In the genomic region with DNA sequence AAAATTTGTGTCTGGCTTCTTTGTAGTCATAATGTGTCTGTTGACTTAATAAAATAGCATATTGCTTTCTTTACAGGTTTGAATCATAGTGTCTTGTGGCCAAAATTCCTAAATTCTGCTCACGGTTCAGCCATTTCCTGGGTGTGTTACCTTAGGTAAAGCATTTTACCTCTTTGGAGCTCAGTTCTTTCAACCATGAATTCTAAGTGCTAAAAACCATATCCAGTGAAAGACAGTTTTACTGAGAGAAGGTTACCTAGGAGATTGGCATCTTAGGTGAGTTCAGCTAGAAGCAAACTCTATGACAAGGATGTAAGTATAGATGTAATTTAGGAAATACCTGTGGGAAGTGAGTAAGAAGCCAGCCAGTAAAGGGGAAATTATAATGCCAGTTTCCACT, we compare ENCODE assay signal across 23 cellular contexts. TPM values are rescaled to one million over a fixed set of nuclear protein-coding genes. Genes with fewer than 3 reads are reported as not detected.
DNase-seq lines count a peak whose midpoint lies in the region; ATAC-seq, FAIRE-seq and TF ChIP-seq lines count a peak whose summit lies in the region.
"Had no signal": no experiment of that assay in that cellular context is flagged by ENCODE, and none has a peak within 500 bp of the region (broad histone marks: within the 10 kb centered on the region; RNA-seq: fewer than 3 reads in every experiment).

No MANE protein-coding gene starts in this region.

- in situ Hi-C loops in mammary epithelial cell (cut with MboI; ENCODE audit: low sequenced_read_pairs in 2 of 2): no loop called here

- H3K4me2 ChIP-seq in PC-9 (peak overlapping the region; percentile 15), mammary epithelial cell (ENCODE audit: insufficient read depth, low read depth, low read length) (peak overlapping the region; percentile 59), GM23338 (no peak overlapping the region)

- H3K9me3 ChIP-seq in PC-9 (ENCODE audit: insufficient read depth, low read depth) (no peaks in the 10 kb centered on the region), mammary epithelial cell (replicated peaks; ENCODE audit: insufficient read depth, low read length) (no peaks in the 10 kb centered on the region)
- H3K9me3 ChIP-seq: BE2C had no signal

- BruUV-seq in PC-9 (replicated peaks; lab: Mats Ljungman, UMichigan): no TSS peak
- BruUV-seq in mammary epithelial cell (replicated peaks; lab: Mats Ljungman, UMichigan): no TSS peak

- no peak overlapping the region for H3K27ac Mint-ChIP-seq in GM23338
- H3K27ac Mint-ChIP-seq: CD8-positive, alpha-beta memory T cell had no signal

- H3K79me2 ChIP-seq in ACC112 (ENCODE audit: control insufficient read depth, insufficient read depth, low read length, unreplicated experiment): no peaks in the 10 kb centered on the region
- no peaks in the 10 kb centered on the region for H3K79me2 ChIP-seq in PC-9 (ENCODE audit: low read depth)
- H3K79me2 ChIP-seq in mammary epithelial cell (ENCODE audit: insufficient read depth, low read length): peaks cover 70% of the 10 kb centered on the region
- no peaks in the 10 kb centered on the region for H3K79me2 ChIP-seq in GM23338 (replicated peaks; ENCODE audit: insufficient read depth)

- no peak for TF ChIP-seq POLR2A in H54 (IDR thresholded peaks at IDR 0.05; ENCODE audit: low read depth, low read length)

- H2AFZ ChIP-seq in ACC112 (ENCODE audit: low read length, unreplicated experiment) (peak overlapping the region; percentile 24), PC-9 (no peak overlapping the region), mammary epithelial cell (ENCODE audit: low read depth, low read length) (no peak overlapping the region), GM23338 (no peak overlapping the region)

- no peaks in the 10 kb centered on the region for H3K27me3 ChIP-seq in ACC112 (ENCODE audit: insufficient read depth, low read length)
- H3K27me3 ChIP-seq in PC-9 (ENCODE audit: insufficient read depth, low read depth): no peaks in the 10 kb centered on the region
- no peaks in the 10 kb centered on the region for H3K27me3 ChIP-seq in mammary epithelial cell (ENCODE audit: insufficient read depth, low read length)
- H3K27me3 ChIP-seq in foreskin keratinocyte: no peaks in the 10 kb centered on the region
- no peaks in the 10 kb centered on the region for H3K27me3 ChIP-seq in GM23338 (ENCODE audit: insufficient read depth)

- POLR2A ChIA-PET in PC-9 (lab: Charles Lee; ENCODE audit: unreplicated experiment): interaction anchor here (0.6 to 1.0 kb wide), 5 partner anchors 8 to 1079 kb away, joined by 3 to 8 read pairs (median 4); a partner anchor contains a TSS

- ATAC-seq in foreskin keratinocyte (peak; percentile 40), GM23338 (no peak)
- ATAC-seq: SK-N-SH treated with all-trans-retinoic acid at 6 μM for 48 hours had no signal

- H3F3A ChIP-seq in PC-9 (ENCODE audit: insufficient read depth, low read depth) (no peaks in the 10 kb centered on the region), GM23338 (replicated peaks; ENCODE audit: low read depth) (no peaks in the 10 kb centered on the region)

- dilution Hi-C loops in mammary epithelial cell (cut with HindIII; ENCODE audit: low sequenced_read_pairs): no loop called here

- no peak overlapping the region for H3K4me3 Mint-ChIP-seq in GM23338
- H3K4me3 Mint-ChIP-seq: CD14-positive monocyte; CD8-positive, alpha-beta memory T cell had no signal

- no peaks in the 10 kb centered on the region for H3K9me3 Mint-ChIP-seq in GM23338
- H3K9me3 Mint-ChIP-seq: CD14-positive monocyte; CD8-positive, alpha-beta memory T cell had no signal

- no peaks in the 10 kb centered on the region for H3K36me3 Mint-ChIP-seq in GM23338 (ENCODE audit: low read depth)
- H3K36me3 Mint-ChIP-seq: CD14-positive monocyte; CD8-positive, alpha-beta memory T cell had no signal

- H3K36me3 ChIP-seq in ACC112 (ENCODE audit: insufficient read depth, low read length): no peaks in the 10 kb centered on the region
- 0 out of 2 replicates have a peak, but pooled peaks cover 3% of the 10 kb centered on the region for H3K36me3 ChIP-seq in PC-9 (ENCODE audit: low read depth)
- H3K36me3 ChIP-seq in mammary epithelial cell (ENCODE audit: insufficient read depth, low read length): no peaks in the 10 kb centered on the region
- no peaks in the 10 kb centered on the region for H3K36me3 ChIP-seq in GM23338 (ENCODE audit: insufficient read depth)
- H3K36me3 ChIP-seq: BE2C had no signal

- no peak for FAIRE-seq in H54 (lab: Jason Lieb, UNC)
- FAIRE-seq: GM19239, RCC 7860 had no signal

- intact Hi-C loops in PC-9 (cut with micrococcal nuclease; ENCODE audit: unreplicated experiment) (no loop called here), mammary epithelial cell (cut with micrococcal nuclease) (loop anchor here (1.0 kb wide), 1 partner anchor 21 kb away; a partner anchor contains a TSS)

- H3K4me1 ChIP-seq in ACC112 (ENCODE audit: control insufficient read depth, insufficient read depth, low read length, unreplicated experiment) (peaks cover 32% of the 10 kb centered on the region), PC-9 (replicated peaks; ENCODE audit: insufficient read depth) (peaks cover 28% of the 10 kb centered on the region), mammary epithelial cell (ENCODE audit: insufficient read depth, low read length) (peaks cover 87% of the 10 kb centered on the region), foreskin keratinocyte (peaks cover 49% of the 10 kb centered on the region), GM23338 (ENCODE audit: insufficient read depth) (no peaks in the 10 kb centered on the region)
- H3K4me1 ChIP-seq: BE2C had no signal

- no peaks in the 10 kb centered on the region for H4K20me1 ChIP-seq in PC-9 (ENCODE audit: insufficient read depth)
- no peaks in the 10 kb centered on the region for H4K20me1 ChIP-seq in mammary epithelial cell (ENCODE audit: insufficient read depth, low read length)
- H4K20me1 ChIP-seq in GM23338 (replicated peaks; ENCODE audit: insufficient read depth): no peaks in the 10 kb centered on the region

- H3K4me3 ChIP-seq in ACC112 (ENCODE audit: low read depth, low read length): no peak overlapping the region
- no peak overlapping the region for H3K4me3 ChIP-seq in PC-9
- H3K4me3 ChIP-seq in mammary epithelial cell (replicated peaks in 1 of 3; ENCODE audit: insufficient read depth in 1 of 3, low read depth in 2 of 3, low read length in 3 of 3): no peak overlapping the region
- H3K4me3 ChIP-seq in GM23338: no peak overlapping the region

- TF ChIP-seq CTCF in PC-9 (conservative IDR thresholded peaks at IDR 0.05) (no peak), mammary epithelial cell (conservative IDR thresholded peaks at IDR 0.05 in 1 of 2, IDR thresholded peaks at IDR 0.05 in 1 of 2; ENCODE audit: extremely low read depth in 1 of 2, insufficient read depth in 1 of 2, low read depth in 1 of 2, low read length in 2 of 2) (no peak), foreskin keratinocyte (conservative IDR thresholded peaks at IDR 0.05) (no peak), GM23338 (conservative IDR thresholded peaks at IDR 0.05; ENCODE audit: low read depth in 2 of 2) (no peak)

- DNase-seq in PC-9 (peak in 1 of 2 experiments; percentile 52), mammary epithelial cell (peak; percentile 78), foreskin keratinocyte (peak in 1 of 2 donors; percentile 77), Kasumi-1 (lab: John Stamatoyannopoulos, UW) (no peak), H54 (ENCODE audit: insufficient read length, low spot score) (no peak), GM23338 (ENCODE audit: low spot score) (no peak)
- DNase-seq: ACHN; BE2C; CD8-positive, alpha-beta memory T cell; DND-41; H7; KBM-7; NCI-H1048; NCI-H1694 treated with DMSO at 0.1 percent for 48 hours; NCI-H2081; NCI-H2227 treated with DMSO at 0.1 percent for 48 hours; NCI-H526 treated with DMSO at 0.1 percent for 48 hours had no signal

- peak overlapping the region; percentile 57 for H3K9ac ChIP-seq in mammary epithelial cell (ENCODE audit: insufficient read depth, low read length)

- no peaks in the 10 kb centered on the region for H3K27me3 Mint-ChIP-seq in GM23338 (ENCODE audit: insufficient read depth, low read depth, poor library complexity)

- H3K27ac ChIP-seq in ACC112 (ENCODE audit: low read depth, low read length): peak overlapping the region; percentile 41
- peak overlapping the region; percentile 42 for H3K27ac ChIP-seq in PC-9
- H3K27ac ChIP-seq in mammary epithelial cell (ENCODE audit: insufficient read depth, low read depth, low read length): peak overlapping the region; percentile 98
- peak overlapping the region; percentile 31 for H3K27ac ChIP-seq in foreskin keratinocyte
- H3K27ac ChIP-seq in GM23338 (ENCODE audit: low read depth): no peak overlapping the region
- H3K27ac ChIP-seq: 22Rv1 had no signal

- H3K9me2 ChIP-seq in PC-9 (ENCODE audit: insufficient read depth) (no peaks in the 10 kb centered on the region), GM23338 (ENCODE audit: insufficient read depth) (no peaks in the 10 kb centered on the region)

- 7% methylated on average over 1 of the region's 1 CpG for WGBS in mammary epithelial cell (ENCODE audit: low coverage, missing lambda C conversion rate)

- CTCF ChIA-PET in PC-9 (lab: Charles Lee) (interaction anchor here (1.3 kb wide), 1 partner anchor 20 kb away, joined by 4 read pairs; a partner anchor contains a TSS), mammary epithelial cell (lab: Charles Lee; ENCODE audit: low non-redundant PET) (interaction anchor here (0.6 kb wide), 1 partner anchor 392 kb away, joined by 5 read pairs; no protein-coding TSS in a partner anchor)

- H3K4me1 Mint-ChIP-seq in GM23338: no peaks in the 10 kb centered on the region
- H3K4me1 Mint-ChIP-seq: CD8-positive, alpha-beta memory T cell had no signal

TF ChIP-seq in GM23338, 12 proteins besides CTCF, POLR2A, EP300 and RAD21 (continues in another document):
- no peak for TF ChIP-seq JUNB (IDR thresholded peaks at IDR 0.05; ENCODE audit: unreplicated experiment)

RNA-seq across cellular contexts. Expression of a gene that starts 20.7 kb away (rescaled TPM):
- total RNA-seq in PC-9 (2021) (42.7 and 49.3 TPM in 2 replicates), mammary epithelial cell (10 to 100 TPM; 78.5 to 92.9 TPM), foreskin keratinocyte (109 and 116 TPM in 2 replicates)
- polyA plus RNA-seq in mammary epithelial cell (28.3 TPM), foreskin keratinocyte (19.2 and 21.0 TPM in 2 replicates), GM23338 (2016; fragmentation: Nextera tagmentation; extraction: Ambion mirVana) (3.4 and 3.7 TPM in 2 replicates)
- 102 TPM for polyA minus RNA-seq in mammary epithelial cell
- total RNA-seq in GM23338 (2014; rRNA removed; shearing (Covaris generic)): 17.2 and 19.3 TPM in 2 replicates

RNA-seq across cellular contexts. Expression of a gene that starts 55.7 kb away (rescaled TPM):
- total RNA-seq in PC-9 (2021) (38.1 and 39.8 TPM in 2 replicates), mammary epithelial cell (10 to 100 TPM; 34.5 to 46.0 TPM), foreskin keratinocyte (37.1 and 41.1 TPM in 2 replicates)
- polyA plus RNA-seq in mammary epithelial cell (22.6 TPM), foreskin keratinocyte (28.6 and 32.8 TPM in 2 replicates), GM23338 (2016; fragmentation: Nextera tagmentation; extraction: Ambion mirVana) (25.8 and 31.6 TPM in 2 replicates)
- polyA minus RNA-seq in mammary epithelial cell: 52.8 TPM
- 48.2 and 51.1 TPM in 2 replicates for total RNA-seq in GM23338 (2014; rRNA removed; shearing (Covaris generic))
